In the genomic region with DNA sequence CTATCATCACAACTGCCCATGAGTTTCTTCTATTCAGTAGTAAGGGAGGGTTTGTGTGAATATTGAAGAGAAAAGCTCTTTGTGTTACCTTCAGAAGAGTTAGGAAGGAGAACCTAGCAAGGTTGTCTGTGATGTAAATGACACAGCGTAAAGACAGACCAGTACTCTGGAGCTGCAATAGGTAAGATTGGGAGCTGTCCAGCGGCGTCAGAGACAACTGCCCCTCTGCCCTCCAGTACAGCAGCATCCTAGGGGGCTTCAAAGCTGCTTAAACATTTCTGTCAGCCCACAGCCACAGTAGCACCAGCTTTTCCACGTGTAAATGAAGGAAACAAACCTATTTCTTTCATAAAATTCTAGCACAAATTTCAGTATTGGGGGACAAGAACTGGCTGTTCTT, we compare ENCODE assay signal across 25 cellular contexts. TPM values are rescaled to one million over a fixed set of nuclear protein-coding genes. Genes with fewer than 3 reads are reported as not detected.
"Had no signal": no experiment of that assay in that cellular context is flagged by ENCODE, and none has a peak within 500 bp of the region (broad histone marks: within the 10 kb centered on the region; RNA-seq: fewer than 3 reads in every experiment).

No MANE protein-coding gene starts in this region.

- H3K4me1 ChIP-seq: breast epithelium, esophagus squamous epithelium, gastrocnemius medialis, lower lobe of right lung, sigmoid colon, transverse colon, uterus had no signal

- H3K27ac ChIP-seq: breast epithelium, esophagus squamous epithelium, gastrocnemius medialis, lower lobe of right lung, sigmoid colon, transverse colon, uterus had no signal

- H3K4me2 ChIP-seq: smooth muscle cell had no signal

- H3K4me3 ChIP-seq: breast epithelium, esophagus squamous epithelium, gastrocnemius medialis, lower lobe of right lung, sigmoid colon, smooth muscle cell, transverse colon, uterus had no signal

- H3K27me3 ChIP-seq: breast epithelium, esophagus squamous epithelium, gastrocnemius medialis, sigmoid colon, transverse colon, uterus had no signal

- H3K36me3 ChIP-seq: breast epithelium, esophagus squamous epithelium, gastrocnemius medialis, lower lobe of right lung, sigmoid colon, transverse colon, uterus had no signal

- ATAC-seq: effector memory CD8-positive, alpha-beta T cell; gastrocnemius medialis; left colon; lower lobe of right lung; stimulated activated memory B cell treated with anti-CD40 and anti-IgM and Interleukin-4, amounts not matched to agents 10 μg/mL and 1 μg/mL and 100 μg/mL, for 72 hours had no signal

- DNase-seq: activated CD4-positive, alpha-beta memory T cell treated with anti-CD3 and anti-CD28 coated beads for 36 hours; activated CD4-positive, alpha-beta T cell treated with anti-CD3 and anti-CD28 coated beads for 48 hours; activated naive CD4-positive, alpha-beta T cell treated with Interleukin-2 at 50 U/mL for 16 hours; activated naive CD8-positive, alpha-beta T cell treated with anti-CD3 and anti-CD28 coated beads for 36 hours; activated T-cell treated with anti-CD3 and anti-CD28 coated beads, Interleukin-2, amount 50 U/mL, for 48 hours; effector memory CD8-positive, alpha-beta T cell; esophagus squamous epithelium; gastrocnemius medialis; hippocampal formation; left colon; lower lobe of right lung; naive B cell; sigmoid colon; stimulated activated CD4-positive, alpha-beta T cell treated with anti-CD3 and anti-CD28 coated beads, Interleukin-15, amount 100 ng/mL, for 24 hours; transverse colon; uterus had no signal

- H3K9me3 ChIP-seq: breast epithelium, esophagus squamous epithelium, gastrocnemius medialis, lower lobe of right lung, sigmoid colon, transverse colon, uterus had no signal

RNA-seq across cellular contexts. Expression of a gene that starts 34.5 kb away (rescaled TPM):
- total RNA-seq: activated CD4-positive, alpha-beta memory T cell treated with anti-CD3 and anti-CD28 coated beads for 36 hours; dermis microvascular lymphatic vessel endothelial cell; left colon; mesenteric fat pad; osteoblast; posterior vena cava; renal cortical epithelial cell; smooth muscle cell had no signal
- polyA plus RNA-seq: keratinocyte, smooth muscle cell had no signal
